13 cellular contexts compared by ENCODE assay signal in the genomic region with DNA sequence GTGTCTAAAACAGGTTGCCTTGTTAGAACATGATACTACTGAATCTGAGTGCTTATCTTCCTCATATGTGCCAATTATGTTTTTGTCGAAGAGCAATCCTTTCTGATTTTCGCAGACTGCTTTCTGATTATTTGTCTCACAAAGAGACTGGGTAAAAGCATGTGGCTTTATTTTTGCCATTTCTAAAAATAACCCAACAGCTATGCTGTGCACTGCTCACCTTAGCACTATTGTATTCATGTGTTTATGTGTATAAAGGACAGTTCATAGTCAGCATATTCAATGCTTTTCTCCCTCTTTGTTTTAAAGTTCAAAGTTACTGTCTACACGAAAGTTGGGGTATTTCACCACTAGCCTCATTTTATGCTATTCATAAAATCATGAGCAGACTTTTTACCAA.
A peak's percentile ranks its signal among the peaks of the same experiment; 100 is the strongest.
DNase-seq lines count a peak whose midpoint lies in the region; ATAC-seq and TF ChIP-seq lines count a peak whose summit lies in the region.
"Had no signal": no experiment of that assay in that cellular context is flagged by ENCODE, and none has a peak within 500 bp of the region (broad histone marks: within the 10 kb centered on the region; RNA-seq: fewer than 3 reads in every experiment).

No MANE protein-coding gene starts in this region.

- WGBS in right cardiac atrium, result 72% methylated on average over 3 of the region's 3 CpGs

- no peaks in the 10 kb centered on the region for H3K9me2 ChIP-seq in PC-9 (ENCODE audit: insufficient read depth)

- no peak overlapping the region for H3K4me2 ChIP-seq in PC-9
- H3K4me2 ChIP-seq in parathyroid adenoma (ENCODE audit: low read length), result peak overlapping the region; percentile 45

- H2AFZ ChIP-seq in PC-9 (0 out of 2 replicates have a peak overlapping the region, but pooled peaks have one; percentile 1), parathyroid adenoma (no peak overlapping the region)

- no peak overlapping the region for H3K4me3 ChIP-seq in right cardiac atrium (ENCODE audit: low read length)
- no peak overlapping the region for H3K4me3 ChIP-seq in PC-9
- peak overlapping the region; percentile 15 for H3K4me3 ChIP-seq in parathyroid adenoma (ENCODE audit: low read depth, low read length)
- no peak overlapping the region for H3K4me3 ChIP-seq in breast epithelium
- H3K4me3 ChIP-seq: HAP-1 had no signal

- CTCF ChIA-PET in PC-9 (lab: Charles Lee), result no interaction called here

- TF ChIP-seq POLR2A in breast epithelium (IDR thresholded peaks at IDR 0.05), result no peak

- no peak overlapping the region for H3K27ac ChIP-seq in right cardiac atrium (ENCODE audit: low read length)
- no peak overlapping the region for H3K27ac ChIP-seq in PC-9
- H3K27ac ChIP-seq in parathyroid adenoma, result peak overlapping the region; percentile 67
- H3K27ac ChIP-seq in breast epithelium, result no peak overlapping the region
- H3K27ac ChIP-seq: C4-2B had no signal

- ATAC-seq in Right ventricle myocardium superior (ENCODE audit: poor library complexity) (peak; percentile 62), right cardiac atrium (no peak), HG03342 (IDR thresholded peaks at IDR 0.05; ENCODE audit: unreplicated experiment) (no peak), GM18517 (IDR thresholded peaks at IDR 0.05; ENCODE audit: unreplicated experiment) (no peak)

- DNase-seq in Right ventricle myocardium superior (no peak), right cardiac atrium (no peak), G401 (ENCODE audit: low spot score) (peak; percentile 40), PC-9 (no peak), breast epithelium (ENCODE audit: low spot score in 2 of 2) (no peak)
- DNase-seq: ACHN; CD4-positive, alpha-beta memory T cell; DMS79 had no signal

- no peaks in the 10 kb centered on the region for H3K9me3 ChIP-seq in right cardiac atrium (ENCODE audit: control insufficient read depth, low read length)
- no peaks in the 10 kb centered on the region for H3K9me3 ChIP-seq in PC-9 (ENCODE audit: insufficient read depth, low read depth)
- H3K9me3 ChIP-seq in parathyroid adenoma (ENCODE audit: control insufficient read depth, low read length), result no peaks in the 10 kb centered on the region
- H3K9me3 ChIP-seq in breast epithelium, result no peaks in the 10 kb centered on the region
- H3K9me3 ChIP-seq: HAP-1 had no signal

- H3K27me3 ChIP-seq in right cardiac atrium (ENCODE audit: control insufficient read depth, insufficient read depth), result no peaks in the 10 kb centered on the region
- no peaks in the 10 kb centered on the region for H3K27me3 ChIP-seq in PC-9 (ENCODE audit: insufficient read depth, low read depth)
- H3K27me3 ChIP-seq in parathyroid adenoma (ENCODE audit: control insufficient read depth, insufficient read depth, low read length), result no peaks in the 10 kb centered on the region
- H3K27me3 ChIP-seq in breast epithelium, result no peaks in the 10 kb centered on the region

- H3F3A ChIP-seq in PC-9 (ENCODE audit: insufficient read depth, low read depth), result no peaks in the 10 kb centered on the region

- POLR2A ChIA-PET in PC-9 (lab: Charles Lee; ENCODE audit: unreplicated experiment), result no interaction called here

- no peaks in the 10 kb centered on the region for H3K36me3 ChIP-seq in PC-9 (ENCODE audit: low read depth)
- H3K36me3 ChIP-seq in parathyroid adenoma (ENCODE audit: control insufficient read depth, insufficient read depth, low read length), result no peaks in the 10 kb centered on the region
- no peaks in the 10 kb centered on the region for H3K36me3 ChIP-seq in breast epithelium
- H3K36me3 ChIP-seq: HAP-1 had no signal

- H3K9ac ChIP-seq in parathyroid adenoma, result no peak overlapping the region

- in situ Hi-C loops in G401 (cut with HindIII; ENCODE audit: low sequenced_read_pairs), result no loop called here

- BruUV-seq in PC-9 (replicated peaks; lab: Mats Ljungman, UMichigan), result no TSS peak

- TF ChIP-seq CTCF in PC-9 (conservative IDR thresholded peaks at IDR 0.05), result no peak
- TF ChIP-seq CTCF in parathyroid adenoma (IDR thresholded peaks at IDR 0.05), result no peak
- TF ChIP-seq CTCF in breast epithelium (IDR thresholded peaks at IDR 0.05), result no peak

- intact Hi-C loops in Right ventricle myocardium superior (cut with DNase I) (no loop called here), right cardiac atrium (cut with DNase I) (no loop called here), PC-9 (cut with micrococcal nuclease; ENCODE audit: unreplicated experiment) (no loop called here), breast epithelium (cut with DNase I; ENCODE audit: low total_unique reads) (no loop called here)

- H3K4me1 ChIP-seq in right cardiac atrium (ENCODE audit: control insufficient read depth, insufficient read depth, low read length) (no peaks in the 10 kb centered on the region), PC-9 (replicated peaks; ENCODE audit: insufficient read depth) (no peaks in the 10 kb centered on the region), parathyroid adenoma (peaks cover 34% of the 10 kb centered on the region), breast epithelium (no peaks in the 10 kb centered on the region)

- H4K20me1 ChIP-seq in PC-9 (ENCODE audit: insufficient read depth), result no peaks in the 10 kb centered on the region

- H3K79me2 ChIP-seq in PC-9 (ENCODE audit: low read depth) (no peaks in the 10 kb centered on the region), parathyroid adenoma (peaks cover 14% of the 10 kb centered on the region)
